In genomic region chr6:132751828-132752227, GRCh38 we compare ENCODE assay signal across 1 cellular context.
TF ChIP-seq lines count a peak whose summit lies in the region.

No MANE protein-coding gene starts in this region.

TF ChIP-seq in WTC11, 78 proteins besides CTCF, POLR2A, EP300 and RAD21 (continued from another document):
- TF ChIP-seq FOXJ3 (CRISPR knock-in tag; IDR thresholded peaks at IDR 0.05; ENCODE audit: borderline replicate concordance) (no peak), NFATC4 (CRISPR knock-in tag; IDR thresholded peaks at IDR 0.05) (no peak), ESRRA (CRISPR knock-in tag; IDR thresholded peaks at IDR 0.05; ENCODE audit: borderline replicate concordance) (no peak), ZNF425 (CRISPR knock-in tag; conservative IDR thresholded peaks at IDR 0.05) (no peak), MLX (CRISPR knock-in tag; IDR thresholded peaks at IDR 0.05) (no peak), RORB (CRISPR knock-in tag; IDR thresholded peaks at IDR 0.05) (no peak), USF1 (CRISPR knock-in tag; IDR thresholded peaks at IDR 0.05) (no peak), ZNF263 (CRISPR knock-in tag; IDR thresholded peaks at IDR 0.05; ENCODE audit: low read depth) (no peak), ZNF416 (CRISPR knock-in tag; IDR thresholded peaks at IDR 0.05) (no peak), SMAD4 (CRISPR knock-in tag; IDR thresholded peaks at IDR 0.05) (no peak), ERG (CRISPR knock-in tag; IDR thresholded peaks at IDR 0.05) (no peak), FOXP1 (CRISPR knock-in tag; IDR thresholded peaks at IDR 0.05; ENCODE audit: borderline replicate concordance) (no peak), NFYB (CRISPR knock-in tag; conservative IDR thresholded peaks at IDR 0.05; ENCODE audit: low read depth) (no peak), ZNF317 (CRISPR knock-in tag; IDR thresholded peaks at IDR 0.05; ENCODE audit: borderline replicate concordance, low read depth) (no peak), CREM (CRISPR knock-in tag; IDR thresholded peaks at IDR 0.05) (no peak), E2F1 (CRISPR knock-in tag; IDR thresholded peaks at IDR 0.05) (no peak), NR2C2 (CRISPR knock-in tag; IDR thresholded peaks at IDR 0.05) (no peak), KAT7 (CRISPR knock-in tag; IDR thresholded peaks at IDR 0.05; ENCODE audit: borderline replicate concordance) (no peak), FOXK1 (CRISPR knock-in tag; IDR thresholded peaks at IDR 0.05) (no peak)
TF ChIP-seq in WTC11: peak in this region for 0.
